7 cellular contexts compared by ENCODE assay signal in the genomic region with DNA sequence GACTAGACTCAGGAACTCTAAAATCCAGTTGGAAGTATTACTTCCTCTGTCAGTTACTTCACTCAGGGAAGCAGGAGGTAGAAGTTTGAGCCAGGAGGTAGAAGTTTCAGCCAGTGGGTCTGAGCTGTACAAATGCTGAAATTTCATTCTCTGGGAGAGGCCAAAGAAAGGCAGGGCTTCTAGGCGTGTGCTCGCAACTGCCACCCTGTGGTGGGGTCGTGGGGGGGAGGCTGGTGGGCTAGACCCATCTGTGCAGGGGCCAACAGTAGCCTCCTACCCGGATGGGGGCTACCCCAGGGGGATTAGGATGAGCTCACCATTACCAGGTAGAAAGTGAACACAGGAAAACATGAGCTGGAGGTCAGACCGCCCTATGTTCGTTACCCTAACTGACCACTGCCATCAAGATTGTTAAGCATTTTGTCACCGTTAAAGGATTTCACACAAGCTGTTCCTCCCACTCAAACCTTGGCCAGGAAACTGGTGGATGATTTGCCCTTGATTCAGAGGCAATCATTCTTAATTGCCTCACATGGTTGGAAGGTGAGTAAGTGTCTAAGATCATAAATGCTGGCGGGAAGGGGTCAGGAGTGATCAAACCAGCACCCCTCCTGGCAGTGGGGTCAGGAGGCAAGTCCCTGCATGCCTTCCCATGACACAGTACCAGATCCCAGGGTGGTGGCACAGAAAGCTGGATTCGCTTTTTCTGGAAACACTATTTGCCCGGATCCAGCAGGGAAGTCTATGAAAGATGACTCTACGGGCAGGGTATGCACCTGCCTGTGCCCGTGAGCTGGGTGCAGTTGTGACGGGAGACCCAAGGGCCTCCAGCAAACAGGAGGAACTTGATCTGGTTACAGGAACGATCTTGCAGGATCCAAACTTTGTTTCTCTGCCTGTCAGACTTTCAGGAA. TPM values are rescaled to one million over a fixed set of nuclear protein-coding genes. Genes with fewer than 3 reads are reported as not detected.
A peak's percentile ranks its signal among the peaks of the same experiment; 100 is the strongest.
DNase-seq lines count a peak whose midpoint lies in the region; ATAC-seq and TF ChIP-seq lines count a peak whose summit lies in the region.

No MANE protein-coding gene starts in this region.

- peak overlapping the region; percentile 25; the same call in 1 of the 2 replicates for H3K9ac ChIP-seq in SK-N-SH

- TF ChIP-seq CTCF in HFF-Myc (IDR thresholded peaks at IDR 0.05; ENCODE audit: low read depth, low read length, missing control alignments), result peak; percentile 55
- TF ChIP-seq CTCF in SK-N-SH (IDR thresholded peaks at IDR 0.05), result peak; percentile 53
- TF ChIP-seq CTCF in heart right ventricle (IDR thresholded peaks at IDR 0.05), result peak in 5 of 9 donors; percentile 9 to 38 (median 33)
- TF ChIP-seq CTCF in testis (IDR thresholded peaks at IDR 0.05), result no peak

- intact Hi-C loops in heart right ventricle (cut with DNase I) (no loop called here), testis (cut with DNase I; ENCODE audit: low total_unique reads) (no loop called here)

- ATAC-seq in heart right ventricle, result peak in 6 of 8 donors; percentile 13 to 40 (median 19)

- H4K20me1 ChIP-seq in SK-N-SH (ENCODE audit: insufficient read depth), result no peaks in the 10 kb centered on the region

- peaks cover 19% of the 10 kb centered on the region for H3F3A ChIP-seq in SK-N-SH (replicated peaks; ENCODE audit: insufficient read depth)

- peak overlapping the region; percentile 11; the same call in 1 of the 2 replicates for H2AFZ ChIP-seq in SK-N-SH (ENCODE audit: low read depth)

- H3K4me3 ChIP-seq in HFF-Myc (replicated peaks; ENCODE audit: low read depth, low read length), result no peak overlapping the region
- H3K4me3 ChIP-seq in SK-N-SH (ENCODE audit: low read depth in 2 of 2, low read length in 1 of 2), result no peak overlapping the region
- H3K4me3 ChIP-seq in heart right ventricle, result no peak overlapping the region
- H3K4me3 ChIP-seq in testis, result no peak overlapping the region

- H3K27ac ChIP-seq in SK-N-SH (ENCODE audit: low read depth in 2 of 2, low read length in 1 of 2) (peak overlapping the region in 1 of 2 experiments; percentile 73; a peak in 2 of 4 replicates), heart right ventricle (peak overlapping the region in 9 of 10 donors; percentile 23 to 87 (median 72)), testis (peak overlapping the region in 1 of 2 donors; percentile 29)

- CTCF ChIA-PET in SK-N-SH (lab: Yijun Ruan, JAX), result interaction anchor here (0.8 to 1.8 kb wide), 4 partner anchors 18 to 141 kb away, joined by 3 to 12 read pairs (median 3); no protein-coding TSS in a partner anchor

- H3K36me3 ChIP-seq in SK-N-SH (replicated peaks in 1 of 2; ENCODE audit: control insufficient read depth in 1 of 2, insufficient read depth in 2 of 2, low read length in 1 of 2) (no peaks in the 10 kb centered on the region), heart right ventricle (peaks cover 0 to 5% (median 0%) of the 10 kb centered on the region in 9 donors), testis (ENCODE audit: low read depth, missing control alignments) (no peaks in the 10 kb centered on the region)

- H3K9me2 ChIP-seq in SK-N-SH, result no peaks in the 10 kb centered on the region

- TF ChIP-seq EP300 in SK-N-SH (IDR thresholded peaks at IDR 0.05; ENCODE audit: borderline replicate concordance in 1 of 2, low read depth in 1 of 2, low read length in 1 of 2), result peak in 1 of 2 experiments; percentile 52; a peak in 1 of 4 replicates

- H3K79me2 ChIP-seq in SK-N-SH (ENCODE audit: insufficient read depth), result no peaks in the 10 kb centered on the region

- WGBS in SK-N-SH (ENCODE audit: low lambda C conversion rate), result 65% methylated on average over 10 of the region's 14 CpGs
- 40 to 50% methylated on average over 14 of the region's 14 CpGs for WGBS in heart right ventricle, 2 donors
- WGBS in testis, 2 donors, result 67 to 76% methylated on average over 14 of the region's 14 CpGs

- DNase-seq in HFF-Myc (ENCODE audit: extremely low read depth, low read depth) (no peak), SK-N-SH (no peak), heart right ventricle (no peak), testis (peak; percentile 10), KG1 (lab: John Stamatoyannopoulos, UW) (no peak), pons (ENCODE audit: low spot score) (no peak)
- no peak for DNase-seq in activated naive CD4-positive, alpha-beta T cell treated with Interleukin-2 at 50 U/mL for 16 hours

- no peak for TF ChIP-seq RAD21 in SK-N-SH (IDR thresholded peaks at IDR 0.05; ENCODE audit: low read length)

- H3K9me3 ChIP-seq in SK-N-SH, result no peaks in the 10 kb centered on the region
- no peaks in the 10 kb centered on the region for H3K9me3 ChIP-seq in heart right ventricle
- H3K9me3 ChIP-seq in testis, result no peaks in the 10 kb centered on the region

- H3K4me1 ChIP-seq in SK-N-SH (ENCODE audit: control insufficient read depth in 1 of 2, insufficient read depth in 2 of 2, low read depth in 1 of 2, low read length in 1 of 2) (peaks cover 7 to 16% of the 10 kb centered on the region in 2 experiments; a peak in 2 of 4 replicates), heart right ventricle (peaks cover 4 to 86% (median 39%) of the 10 kb centered on the region in 9 donors), testis (peaks cover 5% of the 10 kb centered on the region)

- no peaks in the 10 kb centered on the region for H3K27me3 ChIP-seq in SK-N-SH (ENCODE audit: insufficient read depth)
- H3K27me3 ChIP-seq in heart right ventricle, result peaks cover 0 to 14% (median 0%) of the 10 kb centered on the region in 7 donors
- no peaks in the 10 kb centered on the region for H3K27me3 ChIP-seq in testis

- POLR2A ChIA-PET in SK-N-SH (lab: Yijun Ruan, JAX), result no interaction called here

- TF ChIP-seq POLR2A in testis (IDR thresholded peaks at IDR 0.05), result no peak

- no peak overlapping the region for H3K4me2 ChIP-seq in SK-N-SH

TF ChIP-seq in SK-N-SH, 30 proteins besides CTCF, POLR2A, EP300 and RAD21 (continues in another document):
- TF ChIP-seq JUND (IDR thresholded peaks at IDR 0.05) (peak; percentile 55), RXRA (IDR thresholded peaks at IDR 0.05; ENCODE audit: borderline replicate concordance, low read depth) (peak; percentile 39; the same call in 1 of the 2 replicates), GATA2 (CRISPR knock-in tag; IDR thresholded peaks at IDR 0.05) (no peak), CHD2 (IDR thresholded peaks at IDR 0.05; ENCODE audit: low read length, partially characterized antibody) (no peak), FOXM1 (IDR thresholded peaks at IDR 0.05; ENCODE audit: low read depth) (no peak), GABPA (IDR thresholded peaks at IDR 0.05; ENCODE audit: low read depth) (no peak), YY1 (IDR thresholded peaks at IDR 0.05; ENCODE audit: low read depth) (no peak), NRF1 (IDR thresholded peaks at IDR 0.05; ENCODE audit: low read depth, low read length) (no peak)
- TF ChIP-seq, protein P1, sequence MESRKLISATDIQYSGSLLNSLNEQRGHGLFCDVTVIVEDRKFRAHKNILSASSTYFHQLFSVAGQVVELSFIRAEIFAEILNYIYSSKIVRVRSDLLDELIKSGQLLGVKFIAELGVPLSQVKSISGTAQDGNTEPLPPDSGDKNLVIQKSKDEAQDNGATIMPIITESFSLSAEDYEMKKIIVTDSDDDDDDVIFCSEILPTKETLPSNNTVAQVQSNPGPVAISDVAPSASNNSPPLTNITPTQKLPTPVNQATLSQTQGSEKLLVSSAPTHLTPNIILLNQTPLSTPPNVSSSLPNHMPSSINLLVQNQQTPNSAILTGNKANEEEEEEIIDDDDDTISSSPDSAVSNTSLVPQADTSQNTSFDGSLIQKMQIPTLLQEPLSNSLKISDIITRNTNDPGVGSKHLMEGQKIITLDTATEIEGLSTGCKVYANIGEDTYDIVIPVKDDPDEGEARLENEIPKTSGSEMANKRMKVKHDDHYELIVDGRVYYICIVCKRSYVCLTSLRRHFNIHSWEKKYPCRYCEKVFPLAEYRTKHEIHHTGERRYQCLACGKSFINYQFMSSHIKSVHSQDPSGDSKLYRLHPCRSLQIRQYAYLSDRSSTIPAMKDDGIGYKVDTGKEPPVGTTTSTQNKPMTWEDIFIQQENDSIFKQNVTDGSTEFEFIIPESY (IDR thresholded peaks at IDR 0.05; ENCODE audit: borderline replicate concordance, low read depth), result 0 out of 2 replicates have a peak, but pooled peaks have one; percentile 19
- TF ChIP-seq, protein P2, sequence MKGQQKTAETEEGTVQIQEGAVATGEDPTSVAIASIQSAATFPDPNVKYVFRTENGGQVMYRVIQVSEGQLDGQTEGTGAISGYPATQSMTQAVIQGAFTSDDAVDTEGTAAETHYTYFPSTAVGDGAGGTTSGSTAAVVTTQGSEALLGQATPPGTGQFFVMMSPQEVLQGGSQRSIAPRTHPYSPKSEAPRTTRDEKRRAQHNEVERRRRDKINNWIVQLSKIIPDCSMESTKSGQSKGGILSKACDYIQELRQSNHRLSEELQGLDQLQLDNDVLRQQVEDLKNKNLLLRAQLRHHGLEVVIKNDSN (IDR thresholded peaks at IDR 0.05; ENCODE audit: borderline replicate concordance, low read depth), result no peak
- TF ChIP-seq, protein P3, sequence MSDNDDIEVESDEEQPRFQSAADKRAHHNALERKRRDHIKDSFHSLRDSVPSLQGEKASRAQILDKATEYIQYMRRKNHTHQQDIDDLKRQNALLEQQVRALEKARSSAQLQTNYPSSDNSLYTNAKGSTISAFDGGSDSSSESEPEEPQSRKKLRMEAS (IDR thresholded peaks at IDR 0.05; ENCODE audit: low read depth), result peak; percentile 16; the same call in 1 of the 2 replicates
- TF ChIP-seq, protein P4, sequence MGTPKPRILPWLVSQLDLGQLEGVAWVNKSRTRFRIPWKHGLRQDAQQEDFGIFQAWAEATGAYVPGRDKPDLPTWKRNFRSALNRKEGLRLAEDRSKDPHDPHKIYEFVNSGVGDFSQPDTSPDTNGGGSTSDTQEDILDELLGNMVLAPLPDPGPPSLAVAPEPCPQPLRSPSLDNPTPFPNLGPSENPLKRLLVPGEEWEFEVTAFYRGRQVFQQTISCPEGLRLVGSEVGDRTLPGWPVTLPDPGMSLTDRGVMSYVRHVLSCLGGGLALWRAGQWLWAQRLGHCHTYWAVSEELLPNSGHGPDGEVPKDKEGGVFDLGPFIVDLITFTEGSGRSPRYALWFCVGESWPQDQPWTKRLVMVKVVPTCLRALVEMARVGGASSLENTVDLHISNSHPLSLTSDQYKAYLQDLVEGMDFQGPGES (IDR thresholded peaks at IDR 0.05; ENCODE audit: low read depth, low read length), result no peak

RNA-seq across cellular contexts. Expression of a gene that starts 5.2 kb away (rescaled TPM):
- polyA plus RNA-seq in SK-N-SH (2012; rRNA removed) (31.7 and 33.1 TPM in 2 replicates), heart right ventricle (100 to 1,000 TPM; 437 to 653 TPM), testis (ENCODE audit: insufficient read depth, low read depth, low replicate concordance) (99.3 TPM)
- 25.7 and 28.6 TPM in 2 replicates for polyA plus RNA-seq in SK-N-SH (2012; cell fraction: cytosol; rRNA removed)
- polyA plus RNA-seq in SK-N-SH (2012; cell fraction: nucleus; rRNA removed), result 23.6 and 27.0 TPM in 2 replicates
- total RNA-seq in heart right ventricle (1,000 to 10,000 TPM in 9 of 10 donors, 100 to 1,000 TPM in 1; 598 to 2,354 (median 1,687) TPM), testis (100 to 1,000 TPM in 1 of 2 donors, 10 to 100 TPM in 1; 76.9 to 154 TPM)

Comparison
In these comparisons a context has a peak if more than half of its experiments do, and no peak if none do; other contexts are left out.
1. CTCF ChIP-seq: peak in HFF-Myc (single experiment), SK-N-SH (single experiment) and heart right ventricle (5 of 9); none in testis (0 of 3).